ENCODE assay signal across 8 cellular contexts in the genomic region with DNA sequence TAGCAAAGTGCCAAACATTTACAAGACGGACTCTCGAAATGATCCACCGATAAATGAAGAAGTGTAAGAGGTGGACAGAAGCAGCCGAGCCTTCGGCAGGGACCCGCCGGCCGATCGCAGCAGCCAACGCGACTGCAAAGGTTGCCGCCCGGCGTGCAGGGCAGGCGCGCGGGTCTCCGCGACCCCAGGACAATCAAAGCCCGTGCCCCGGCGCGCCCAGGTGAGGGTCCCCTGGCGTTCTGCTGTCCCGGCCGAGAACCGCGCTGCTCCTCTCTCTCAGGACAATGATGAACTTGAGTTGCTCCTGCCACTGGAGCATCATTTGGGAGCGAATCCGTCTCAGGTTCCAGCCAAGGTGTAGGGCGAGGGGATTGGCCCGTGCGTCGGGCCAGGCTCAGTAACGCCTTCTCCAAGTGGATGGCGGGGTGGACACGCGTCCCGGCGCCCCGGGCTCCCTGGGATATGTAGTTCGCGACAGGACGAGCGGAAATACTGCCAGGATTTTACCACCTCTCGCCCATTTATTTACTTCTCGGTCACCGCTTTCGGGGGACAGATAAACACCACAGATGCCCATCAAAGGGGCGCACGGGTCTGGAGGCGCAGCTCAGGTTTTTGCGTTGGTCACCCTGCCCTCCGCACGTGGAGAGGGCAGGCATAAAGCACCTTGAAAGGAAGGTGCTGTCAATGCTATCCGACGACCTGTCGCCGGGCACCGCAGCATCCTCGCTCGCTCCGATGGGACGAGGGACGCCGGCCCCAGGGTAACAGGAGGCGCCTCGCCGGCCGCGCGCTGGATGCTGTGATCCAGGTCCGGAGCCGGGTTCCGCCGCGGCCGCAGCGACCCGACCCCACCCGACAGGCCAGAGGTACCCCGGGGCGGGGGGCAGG. TPM values are rescaled to one million over a fixed set of nuclear protein-coding genes. Genes with fewer than 3 reads are reported as not detected.
A peak's percentile ranks its signal among the peaks of the same experiment; 100 is the strongest.
DNase-seq lines count a peak whose midpoint lies in the region; ATAC-seq and TF ChIP-seq lines count a peak whose summit lies in the region.

A gene with protein sequence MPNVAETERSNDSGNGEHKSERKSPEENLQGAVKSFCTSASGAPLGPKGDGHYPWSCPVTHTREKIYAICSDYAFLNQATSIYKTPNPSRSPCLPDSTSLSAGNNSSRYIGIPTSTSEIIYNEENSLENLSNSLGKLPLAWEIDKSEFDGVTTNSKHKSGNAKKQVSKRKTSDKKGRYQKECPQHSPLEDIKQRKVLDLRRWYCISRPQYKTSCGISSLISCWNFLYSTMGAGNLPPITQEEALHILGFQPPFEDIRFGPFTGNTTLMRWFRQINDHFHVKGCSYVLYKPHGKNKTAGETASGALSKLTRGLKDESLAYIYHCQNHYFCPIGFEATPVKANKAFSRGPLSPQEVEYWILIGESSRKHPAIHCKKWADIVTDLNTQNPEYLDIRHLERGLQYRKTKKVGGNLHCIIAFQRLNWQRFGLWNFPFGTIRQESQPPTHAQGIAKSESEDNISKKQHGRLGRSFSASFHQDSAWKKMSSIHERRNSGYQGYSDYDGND (plus strand): TSS at position 467 of the 891 bp plus-strand sequence. CDS start 8,149 bp downstream, outside the sequence.
TSS of gene POGLUT2 (minus strand) at position 324 of the 891 bp plus-strand sequence. CDS start at position 18, 306 bp downstream.

- peaks cover 24% of the 10 kb centered on the region for H3K36me3 Mint-ChIP-seq in activated CD4-positive, alpha-beta memory T cell treated with anti-CD3 and anti-CD28 coated beads, Interleukin-2, amount 10 ng/mL, durations not matched to agents 7 days and 5 days (ENCODE audit: low read depth)

- no peaks in the 10 kb centered on the region for H3K27me3 Mint-ChIP-seq in activated CD4-positive, alpha-beta memory T cell treated with anti-CD3 and anti-CD28 coated beads, Interleukin-2, amount 10 ng/mL, durations not matched to agents 7 days and 5 days

- H3K27ac Mint-ChIP-seq in activated CD4-positive, alpha-beta memory T cell treated with anti-CD3 and anti-CD28 coated beads, Interleukin-2, amount 10 ng/mL, durations not matched to agents 7 days and 5 days: peak within 1 kb of the TSS; percentile 79

- peak within 1 kb of the TSS; percentile 75 to 76 for H3K27ac ChIP-seq in liver (ENCODE audit: low read depth in 1 of 2, low read length in 2 of 2)

- H3K4me3 Mint-ChIP-seq in activated CD4-positive, alpha-beta memory T cell treated with anti-CD3 and anti-CD28 coated beads, Interleukin-2, amount 10 ng/mL, durations not matched to agents 7 days and 5 days: peak within 1 kb of the TSS; percentile 90

- TF ChIP-seq RAD21 in liver (IDR thresholded peaks at IDR 0.05): peak; percentile 11 to 34

- H3K4me3 ChIP-seq in liver (ENCODE audit: low read depth in 1 of 3, low read length in 3 of 3): peak within 1 kb of the TSS; percentile 65 to 92 (median 82)

- peaks cover 44% of the 10 kb centered on the region for H3K4me1 Mint-ChIP-seq in activated CD4-positive, alpha-beta memory T cell treated with anti-CD3 and anti-CD28 coated beads, Interleukin-2, amount 10 ng/mL, durations not matched to agents 7 days and 5 days

- H3K36me3 ChIP-seq in liver (ENCODE audit: control insufficient read depth in 4 of 4, insufficient read depth in 3 of 4, low read depth in 1 of 4, low read length in 3 of 4): no peaks in the 10 kb centered on the region

- TF ChIP-seq CTCF in liver (IDR thresholded peaks at IDR 0.05; ENCODE audit: low read depth, low read length, missing input control): no peak

- peak; percentile 83 for ATAC-seq in GM19395 (IDR thresholded peaks at IDR 0.05; ENCODE audit: unreplicated experiment)
- peak; percentile 81 for ATAC-seq in HG03521 (IDR thresholded peaks at IDR 0.05; ENCODE audit: unreplicated experiment)

- peaks cover 0 to 26% (median 23%) of the 10 kb centered on the region in 4 donors for H3K4me1 ChIP-seq in liver (ENCODE audit: control insufficient read depth in 4 of 4, insufficient read depth in 4 of 4, low read length in 3 of 4)

- H3K9ac ChIP-seq in liver (ENCODE audit: low read depth in 1 of 2, low read length in 2 of 2): peak within 1 kb of the TSS; percentile 66 to 72

- POLR2A ChIA-PET in activated CD4-positive, alpha-beta memory T cell treated with anti-CD3 and anti-CD28 coated beads, Interleukin-2, amount 10 ng/mL, durations not matched to agents 7 days and 5 days (lab: Charles Lee): interaction anchor here (0.9 to 6.9 kb wide), 16 partner anchors 9 to 207 kb away, joined by 3 to 107 read pairs (median 6); partner anchors contain the start of genes ERCC5, TEX30 and TPP2

- no peaks in the 10 kb centered on the region for H3K27me3 ChIP-seq in liver (ENCODE audit: control insufficient read depth in 4 of 4, insufficient read depth in 4 of 4, low read length in 3 of 4)

- DNase-seq in CD1c-positive myeloid dendritic cell (ENCODE audit: extremely low spot score): peak; percentile 75
- DNase-seq in NCI-H748 treated with DMSO at 0.1 percent for 48 hours (lab: John Stamatoyannopoulos, UW): peak; percentile 71
- DNase-seq in activated CD4-positive, alpha-beta memory T cell treated with anti-CD3 and anti-CD28 coated beads, Interleukin-2, amount 10 ng/mL, durations not matched to agents 7 days and 5 days: peak; percentile 91
- peak; percentile 94 for DNase-seq in ecto neural progenitor cell (ENCODE audit: low spot score)
- DNase-seq in stimulated activated CD4-positive, alpha-beta T cell treated with anti-CD3 and anti-CD28 coated beads, Interleukin-4, amount 100 ng/mL, for 4 hours: peak; percentile 37 to 67

- CTCF ChIA-PET in activated CD4-positive, alpha-beta memory T cell treated with anti-CD3 and anti-CD28 coated beads, Interleukin-2, amount 10 ng/mL, durations not matched to agents 7 days and 5 days (lab: Charles Lee): interaction anchor here (0.6 to 4.5 kb wide), 15 partner anchors 14 to 219 kb away, joined by 3 to 37 read pairs (median 4); partner anchors contain the start of genes ERCC5, TEX30 and TPP2

- no peaks in the 10 kb centered on the region for H3K9me3 ChIP-seq in liver (ENCODE audit: control insufficient read depth in 4 of 4, low read length in 3 of 4)

- WGBS in liver: under 1% methylated on average over 83 of the region's 83 CpGs

- H3K9me3 Mint-ChIP-seq in activated CD4-positive, alpha-beta memory T cell treated with anti-CD3 and anti-CD28 coated beads, Interleukin-2, amount 10 ng/mL, durations not matched to agents 7 days and 5 days: no peaks in the 10 kb centered on the region

TF ChIP-seq in liver, 16 proteins besides CTCF, POLR2A, EP300 and RAD21 (continues in another document):
- no peak for TF ChIP-seq EGR1 (IDR thresholded peaks at IDR 0.05; ENCODE audit: low read depth in 2 of 2)
- TF ChIP-seq MAX (IDR thresholded peaks at IDR 0.05): peak; percentile 41
- peak; percentile 49 to 63 for TF ChIP-seq RXRA (IDR thresholded peaks at IDR 0.05)
- no peak for TF ChIP-seq ATF3 (IDR thresholded peaks at IDR 0.05)
- peak; percentile 77 for TF ChIP-seq TAF1 (conservative IDR thresholded peaks at IDR 0.05)
- TF ChIP-seq ZBTB33 (IDR thresholded peaks at IDR 0.05): no peak
- TF ChIP-seq FOXA1 (IDR thresholded peaks at IDR 0.05): no peak

RNA-seq across cellular contexts. Expression of the first gene that starts in this region (rescaled TPM):
- total RNA-seq in activated CD4-positive, alpha-beta memory T cell treated with anti-CD3 and anti-CD28 coated beads, Interleukin-2, amount 10 ng/mL, durations not matched to agents 7 days and 5 days: 10 to 100 TPM; 28.8 to 32.1 TPM
- total RNA-seq in liver: 10 to 100 TPM; 13.6 to 17.8 TPM
- 1 to 10 TPM; 7.4 to 9.0 TPM for polyA plus RNA-seq in liver

RNA-seq across cellular contexts. Expression of gene POGLUT2, which starts in this region (rescaled TPM):
- total RNA-seq in activated CD4-positive, alpha-beta memory T cell treated with anti-CD3 and anti-CD28 coated beads, Interleukin-2, amount 10 ng/mL, durations not matched to agents 7 days and 5 days: 10 to 100 TPM; 10.4 to 10.5 TPM
- total RNA-seq in liver: 1 to 10 TPM; 7.3 to 7.5 TPM
- 1 to 10 TPM; 4.0 to 4.7 TPM for polyA plus RNA-seq in liver

Comparison
In these comparisons a context has a peak if more than half of its experiments do, and no peak if none do; other contexts are left out.
1. Peak in every context shown above with its lines: DNase-seq, ATAC-seq, H3K4me3 ChIP-seq and H3K27ac ChIP-seq.